17 cellular contexts compared by ENCODE assay signal in genomic region chr11:109241988-109242387, GRCh38.
DNase-seq lines count a peak whose midpoint lies in the region; TF ChIP-seq lines count a peak whose summit lies in the region.
"Had no signal": no experiment of that assay in that cellular context is flagged by ENCODE, and none has a peak within 500 bp of the region (broad histone marks: within the 10 kb centered on the region; RNA-seq: fewer than 3 reads in every experiment).

No MANE protein-coding gene starts in this region.

- no peak overlapping the region for H3K9ac ChIP-seq in mesenchymal stem cell (ENCODE audit: low read length)

- H3K36me3 ChIP-seq in mesenchymal stem cell (ENCODE audit: control insufficient read depth in 1 of 2, insufficient read depth in 2 of 2, low read depth in 1 of 2, low read length in 2 of 2) = no peaks in the 10 kb centered on the region

- H4K91ac ChIP-seq in mesenchymal stem cell (ENCODE audit: low read length) = no peak overlapping the region

- H2AK5ac ChIP-seq in mesenchymal stem cell (ENCODE audit: low read length, severe bottlenecking) = no peak overlapping the region

- TF ChIP-seq CTCF in epithelial cell of esophagus (IDR thresholded peaks at IDR 0.05; ENCODE audit: insufficient read depth, low read depth, low read length, missing control alignments) = no peak

- H3K18ac ChIP-seq in mesenchymal stem cell (ENCODE audit: low read depth in 1 of 2, low read length in 2 of 2) = peak overlapping the region in 1 of 2 experiments; percentile 18

- no peak overlapping the region for H2BK15ac ChIP-seq in mesenchymal stem cell (ENCODE audit: low read depth, poor library complexity, severe bottlenecking)

- DNase-seq in ELF-1 (ENCODE audit: low read depth, low spot score) (peak; percentile 6), NCI-H526 treated with DMSO at 0.1 percent for 48 hours (lab: John Stamatoyannopoulos, UW) (peak; percentile 71), epithelial cell of esophagus (ENCODE audit: low read depth) (peak; percentile 97), mesenchymal stem cell (no peak), NCI-H446 treated with DMSO at 0.1 percent for 48 hours (lab: John Stamatoyannopoulos, UW) (no peak), retina (no peak), NCI-H1092 (lab: John Stamatoyannopoulos, UW) (no peak), NCI-H2227 treated with DMSO at 0.1 percent for 48 hours (lab: John Stamatoyannopoulos, UW) (no peak)
- DNase-seq: Calu3; CD4-positive, alpha-beta T cell; DMS79; GDM1; KBM-7; NCI-H1105 treated with DMSO at 0.1 percent for 48 hours; NCI-H187 treated with DMSO at 0.1 percent for 48 hours; NCI-H2171; NCI-H510A had no signal

- no peaks in the 10 kb centered on the region for H3K4me1 ChIP-seq in mesenchymal stem cell (ENCODE audit: control insufficient read depth, insufficient read depth, low read depth, low read length)

- no peak overlapping the region for H2BK5ac ChIP-seq in mesenchymal stem cell (ENCODE audit: low read depth, low read length, poor library complexity, severe bottlenecking)

- peak overlapping the region; percentile 46 for H2AFZ ChIP-seq in mesenchymal stem cell (ENCODE audit: low read depth, low read length)

- H2BK12ac ChIP-seq in mesenchymal stem cell (ENCODE audit: low read length in 2 of 2) = no peak overlapping the region

- H3K23ac ChIP-seq in mesenchymal stem cell (ENCODE audit: low read length in 2 of 2) = no peak overlapping the region

- 86% methylated on average over 2 of the region's 2 CpGs for WGBS in mesenchymal stem cell

- H3K14ac ChIP-seq in mesenchymal stem cell (ENCODE audit: low read length in 2 of 2) = peak overlapping the region in 1 of 2 experiments; percentile 18

- no peaks in the 10 kb centered on the region for H3K79me1 ChIP-seq in mesenchymal stem cell (replicated peaks; ENCODE audit: low read length, poor library complexity, severe bottlenecking)

- no peak overlapping the region for H3K4me2 ChIP-seq in mesenchymal stem cell (ENCODE audit: low read length, poor library complexity, severe bottlenecking)

- no peak overlapping the region for H2BK120ac ChIP-seq in mesenchymal stem cell (ENCODE audit: low read depth, low read length)

- H3K27ac ChIP-seq in mesenchymal stem cell (ENCODE audit: low read length, poor library complexity, severe bottlenecking) = no peak overlapping the region

- peaks cover 25% of the 10 kb centered on the region for H3K9me3 ChIP-seq in mesenchymal stem cell (ENCODE audit: control insufficient read depth, low read length)

- no peak overlapping the region for H3K4ac ChIP-seq in mesenchymal stem cell (ENCODE audit: low read depth in 1 of 2, low read length in 2 of 2)

- H3K4me3 ChIP-seq in epithelial cell of esophagus (ENCODE audit: low read length) (no peak overlapping the region), mesenchymal stem cell (ENCODE audit: insufficient read depth in 1 of 2, low read depth in 1 of 2, low read length in 2 of 2) (no peak overlapping the region)

- peak overlapping the region; percentile 67 for H4K8ac ChIP-seq in mesenchymal stem cell (ENCODE audit: low read length)

- H3K27me3 ChIP-seq in mesenchymal stem cell (ENCODE audit: control insufficient read depth in 1 of 2, insufficient read depth in 1 of 2, low read length in 2 of 2) = no peaks in the 10 kb centered on the region

Comparison
In these comparisons a context has a peak if more than half of its experiments do, and no peak if none do; other contexts are left out.
1. DNase-seq: peak in ELF-1 (single experiment), NCI-H526 treated with DMSO at 0.1 percent for 48 hours (single experiment) and epithelial cell of esophagus (single experiment); none in mesenchymal stem cell (single experiment), NCI-H446 treated with DMSO at 0.1 percent for 48 hours (single experiment), retina (single experiment), NCI-H1092 (single experiment) and NCI-H2227 treated with DMSO at 0.1 percent for 48 hours (single experiment).